In the genomic region with DNA sequence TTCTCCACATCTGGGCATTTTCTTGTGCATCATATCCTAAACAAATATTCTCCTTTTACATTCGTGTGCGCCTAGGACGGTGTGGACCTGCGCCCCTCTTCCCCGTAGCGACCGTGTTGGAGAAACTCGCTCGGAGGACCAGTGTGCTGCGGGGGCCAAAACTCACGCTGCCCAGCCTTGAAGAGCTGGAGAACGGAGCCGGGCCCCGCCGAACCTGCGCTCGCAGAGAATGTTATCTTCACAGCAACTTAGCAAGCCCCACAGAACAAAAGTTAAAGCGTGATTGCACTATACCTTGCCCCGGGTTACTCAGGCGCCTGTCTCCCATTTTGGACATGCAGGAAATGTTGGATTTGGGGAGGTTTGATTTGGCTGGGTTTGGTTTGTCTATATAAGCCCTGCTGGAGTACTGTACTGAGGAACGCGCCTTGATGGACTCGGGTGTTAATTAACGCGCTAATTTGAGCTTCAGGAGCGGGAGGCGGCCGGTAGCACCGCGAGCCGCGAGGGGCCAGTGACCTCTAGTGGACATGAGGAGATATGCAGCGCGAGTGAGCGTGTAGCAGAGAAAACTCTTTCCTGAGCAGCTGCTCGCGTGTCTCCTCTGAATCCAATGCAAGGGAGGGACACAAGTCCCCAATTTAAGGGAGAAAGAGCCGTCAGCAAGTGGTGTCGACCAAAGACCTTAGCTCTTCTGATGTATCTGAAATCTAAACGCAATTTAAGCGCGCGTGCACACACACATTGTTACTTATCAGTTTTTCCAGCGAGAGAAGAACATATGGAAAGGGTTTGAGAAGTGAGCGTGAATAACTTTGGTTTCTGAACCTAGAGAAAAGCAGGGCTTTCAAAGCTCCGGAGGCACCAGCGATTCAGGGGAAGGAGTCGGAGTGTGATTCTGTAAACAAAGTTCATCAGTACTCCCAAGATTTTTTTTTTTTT, we compare ENCODE assay signal across 8 cellular contexts.
DNase-seq lines count a peak whose midpoint lies in the region; ATAC-seq, FAIRE-seq and TF ChIP-seq lines count a peak whose summit lies in the region.

No MANE protein-coding gene starts in this region.

- H3K14ac ChIP-seq in H1 (ENCODE audit: insufficient read length), result no peak overlapping the region

- peak overlapping the region in 7 of 11 experiments; percentile 4 to 84 (median 35); a peak in 7 of 22 replicates for H3K4me2 ChIP-seq in BLaER1 treated with 17β-estradiol and CSF1 and Interleukin-3, amounts not matched to agents 10 nM and 100 nM
- peak overlapping the region; percentile 59 to 95 for H3K4me2 ChIP-seq in H1 (ENCODE audit: insufficient read depth in 1 of 2, low read depth in 2 of 2, low read length in 2 of 2)

- peaks cover 100% of the 10 kb centered on the region in 11 experiments for H3K27me3 ChIP-seq in BLaER1 treated with 17β-estradiol and CSF1 and Interleukin-3, amounts not matched to agents 10 nM and 100 nM
- H3K27me3 ChIP-seq in H1 (replicated peaks in 1 of 4; ENCODE audit: control insufficient read depth in 3 of 4, extremely low read depth in 1 of 4, insufficient read depth in 3 of 4, low read length in 3 of 4), result peaks cover 90 to 100% (median 96%) of the 10 kb centered on the region in 4 experiments

- H2AFZ ChIP-seq in H1 (ENCODE audit: low read length), result no peak overlapping the region

- CTCF ChIA-PET in H1 (lab: Charles Lee; ENCODE audit: partially characterized antibody), result interaction anchor here (0.5 to 6.1 kb wide), 58 partner anchors 10 to 1431 kb away, joined by 3 to 86 read pairs (median 4); no protein-coding TSS in a partner anchor

- no peak overlapping the region for H3K56ac ChIP-seq in H1 (replicated peaks; ENCODE audit: insufficient read length, low read depth, low read length)

- no peak overlapping the region for H2AK5ac ChIP-seq in H1 (ENCODE audit: low read depth, low read length)

- FAIRE-seq in H1 (lab: Jason Lieb, UNC), result peak; percentile 24

- no peak overlapping the region for H3K4ac ChIP-seq in H1 (replicated peaks; ENCODE audit: insufficient read length, low read depth, low read length)

- H3K27ac ChIP-seq in BLaER1 treated with 17β-estradiol and CSF1 and Interleukin-3, amounts not matched to agents 10 nM and 100 nM, result no peak overlapping the region
- no peak overlapping the region for H3K27ac ChIP-seq in H1 (ENCODE audit: low read depth, low read length)

- peaks cover 9 to 29% (median 14%) of the 10 kb centered on the region in 11 experiments; a peak in 17 of 22 replicates for H3K9me3 ChIP-seq in BLaER1 treated with 17β-estradiol and CSF1 and Interleukin-3, amounts not matched to agents 10 nM and 100 nM (replicated peaks in 1 of 11)
- no peaks in the 10 kb centered on the region; a peak in 1 of 4 replicates for H3K9me3 ChIP-seq in H1 (ENCODE audit: insufficient read depth in 2 of 2, low read depth in 1 of 2, low read length in 1 of 2)

- no peak overlapping the region for H4K5ac ChIP-seq in H1 (ENCODE audit: insufficient read length, low read depth, low read length)

- H3K79me1 ChIP-seq in H1 (ENCODE audit: low read depth, low read length), result no peaks in the 10 kb centered on the region

- H3K23ac ChIP-seq in H1 (ENCODE audit: insufficient read length), result no peak overlapping the region

- no peak overlapping the region for H4K8ac ChIP-seq in H1 (ENCODE audit: extremely low read depth, insufficient read depth, low read length)

- peaks cover 0 to 93% (median 73%) of the 10 kb centered on the region in 11 experiments; a peak in 17 of 22 replicates for H4K20me1 ChIP-seq in BLaER1 treated with 17β-estradiol and CSF1 and Interleukin-3, amounts not matched to agents 10 nM and 100 nM
- peaks cover 2 to 13% of the 10 kb centered on the region in 2 experiments for H4K20me1 ChIP-seq in H1 (replicated peaks in 1 of 2; ENCODE audit: control insufficient read depth in 1 of 2, insufficient read depth in 2 of 2, low read length in 2 of 2)

- H3K9ac ChIP-seq in BLaER1 treated with 17β-estradiol and CSF1 and Interleukin-3, amounts not matched to agents 10 nM and 100 nM, result no peak overlapping the region
- no peak overlapping the region for H3K9ac ChIP-seq in H1 (replicated peaks in 1 of 4; ENCODE audit: extremely low read depth in 1 of 4, low read depth in 3 of 4, low read length in 3 of 4)

- H3K18ac ChIP-seq in H1 (ENCODE audit: extremely low read depth, low read length), result no peak overlapping the region

- peak; percentile 79 to 95 (median 95) for TF ChIP-seq CTCF in H1 (IDR thresholded peaks at IDR 0.05; ENCODE audit: control extremely low read depth in 1 of 3, insufficient read depth in 1 of 3, low read depth in 1 of 3, low read length in 3 of 3)

- no peak for TF ChIP-seq EP300 in H1 (IDR thresholded peaks at IDR 0.05; ENCODE audit: borderline replicate concordance in 1 of 2, low read depth in 2 of 2, low read length in 2 of 2)

- peak overlapping the region; percentile 26; the same call in 1 of the 2 replicates for H2BK20ac ChIP-seq in H1 (ENCODE audit: low read length)

- ATAC-seq in GM19023 (IDR thresholded peaks at IDR 0.05; ENCODE audit: unreplicated experiment) (peak; percentile 90), HG03159 (IDR thresholded peaks at IDR 0.05; ENCODE audit: unreplicated experiment) (peak; percentile 78)

- H3K36me3 ChIP-seq in BLaER1 treated with 17β-estradiol and CSF1 and Interleukin-3, amounts not matched to agents 10 nM and 100 nM, result no peaks in the 10 kb centered on the region
- H3K36me3 ChIP-seq in H1 (ENCODE audit: control insufficient read depth in 2 of 4, insufficient read depth in 4 of 4, low read length in 3 of 4), result no peaks in the 10 kb centered on the region

- H4K91ac ChIP-seq in H1 (replicated peaks; ENCODE audit: insufficient read length, low read length), result no peak overlapping the region

- TF ChIP-seq POLR2A in H1 (IDR thresholded peaks at IDR 0.05; ENCODE audit: control extremely low read depth in 1 of 2, low read depth in 2 of 2, low read length in 2 of 2), result no peak

- DNase-seq in NCI-H748 treated with DMSO at 0.1 percent for 48 hours (lab: John Stamatoyannopoulos, UW), result peak; percentile 64
- peak; percentile 81 for DNase-seq in activated CD8-positive, alpha-beta memory T cell treated with anti-CD3 and anti-CD28 coated beads for 24 hours
- peak in 1 of 2 experiments; percentile 85 for DNase-seq in H1 (ENCODE audit: low read depth in 1 of 2, low spot score in 2 of 2)
- DNase-seq in midbrain (lab: John Stamatoyannopoulos, UW), result peak; percentile 90
- DNase-seq in stimulated activated CD8-positive, alpha-beta memory T cell treated with anti-CD3 and anti-CD28 coated beads, Interleukin-7, amount 100 ng/mL, for 24 hours (ENCODE audit: low read depth), result peak; percentile 41

- H3K4me3 ChIP-seq in BLaER1 treated with 17β-estradiol and CSF1 and Interleukin-3, amounts not matched to agents 10 nM and 100 nM, result peak overlapping the region in 4 of 10 experiments; percentile 16 to 36 (median 34); a peak in 7 of 20 replicates
- peak overlapping the region in 3 of 4 experiments; percentile 5 to 54 (median 7); a peak in 3 of 8 replicates for H3K4me3 ChIP-seq in H1 (ENCODE audit: extremely low read depth in 1 of 4, insufficient read depth in 2 of 4, low read depth in 3 of 4, low read length in 4 of 4)

- peaks cover 0 to 27% (median 0%) of the 10 kb centered on the region in 10 experiments; a peak in 5 of 20 replicates for H3K4me1 ChIP-seq in BLaER1 treated with 17β-estradiol and CSF1 and Interleukin-3, amounts not matched to agents 10 nM and 100 nM
- H3K4me1 ChIP-seq in H1 (replicated peaks in 1 of 4; ENCODE audit: control insufficient read depth in 3 of 4, insufficient read depth in 4 of 4, low read length in 3 of 4), result peaks cover 30 to 37% (median 34%) of the 10 kb centered on the region in 4 experiments

- H2BK15ac ChIP-seq in H1 (ENCODE audit: low read length), result 0 out of 2 replicates have a peak overlapping the region, but pooled peaks have one; percentile 53

- H2BK12ac ChIP-seq in H1 (ENCODE audit: low read depth, low read length), result peak overlapping the region; percentile 29; the same call in 1 of the 2 replicates

- H2BK120ac ChIP-seq in H1 (replicated peaks; ENCODE audit: low read depth, low read length), result no peak overlapping the region

- WGBS in H1 (ENCODE audit: extremely low coverage in 1 of 2, insufficient coverage in 1 of 2, insufficient read length in 1 of 2, insufficient replicate concordance in 2 of 2, low coverage in 1 of 2, low lambda C conversion rate in 2 of 2, missing lambda C conversion rate in 1 of 2), 2 experiments, result 3% methylated on average over 48 of the region's 48 CpGs; no CpG with 5 or more reads in 1 of the 2 experiments

- H2BK5ac ChIP-seq in H1 (ENCODE audit: low read depth, low read length), result no peak overlapping the region

- POLR2A ChIA-PET in H1 (lab: Charles Lee; ENCODE audit: partially characterized antibody), result interaction anchor here (1.1 to 2.9 kb wide), 5 partner anchors 10 to 24 kb away, joined by 4 to 13 read pairs (median 4); no protein-coding TSS in a partner anchor

- H3K23me2 ChIP-seq in H1 (ENCODE audit: low read depth, low read length), result peaks cover 5% of the 10 kb centered on the region; the same call in 1 of the 2 replicates

- peak; percentile 95 for TF ChIP-seq RAD21 in H1 (IDR thresholded peaks at IDR 0.05 in 1 of 2, conservative IDR thresholded peaks at IDR 0.05 in 1 of 2; ENCODE audit: low read depth in 2 of 2, low read length in 2 of 2)

- H3K79me2 ChIP-seq in H1 (ENCODE audit: control insufficient read depth in 1 of 2, insufficient read depth in 2 of 2, low read length in 2 of 2), result no peaks in the 10 kb centered on the region

TF ChIP-seq in H1, 55 proteins besides CTCF, POLR2A, EP300 and RAD21 (continues in another document):
- TF ChIP-seq TEAD4 (IDR thresholded peaks at IDR 0.05; ENCODE audit: low read depth, low read length), result peak; percentile 63
- TF ChIP-seq HDAC2 (IDR thresholded peaks at IDR 0.05; ENCODE audit: borderline replicate concordance in 1 of 2, low read depth in 2 of 2, low read length in 2 of 2), result no peak
- no peak for TF ChIP-seq SIX5 (IDR thresholded peaks at IDR 0.05; ENCODE audit: low read depth, low read length)
- TF ChIP-seq RFX5 (IDR thresholded peaks at IDR 0.05; ENCODE audit: borderline replicate concordance, low read depth, low read length), result no peak
- TF ChIP-seq SP1 (IDR thresholded peaks at IDR 0.05; ENCODE audit: low read depth, low read length), result no peak
- TF ChIP-seq BRCA1 (IDR thresholded peaks at IDR 0.05; ENCODE audit: low read depth, low read length), result no peak
- no peak for TF ChIP-seq KDM1A (IDR thresholded peaks at IDR 0.05; ENCODE audit: borderline replicate concordance, low read length)
- TF ChIP-seq CEBPB (IDR thresholded peaks at IDR 0.05; ENCODE audit: low read depth, low read length), result no peak
- peak; percentile 66 for TF ChIP-seq CTBP2 (IDR thresholded peaks at IDR 0.05; ENCODE audit: borderline replicate concordance, insufficient read depth, insufficient read length, low read length)
- no peak for TF ChIP-seq HDAC6 (IDR thresholded peaks at IDR 0.05; ENCODE audit: low read depth, low read length)
- TF ChIP-seq NRF1 (IDR thresholded peaks at IDR 0.05; ENCODE audit: low read depth, low read length), result no peak
- TF ChIP-seq TCF12 (IDR thresholded peaks at IDR 0.05; ENCODE audit: low read depth, low read length), result 0 out of 2 replicates have a peak, but pooled peaks have one; percentile 39
- peak; percentile 48; the same call in 1 of the 2 replicates for TF ChIP-seq CREB1 (IDR thresholded peaks at IDR 0.05)
- TF ChIP-seq SP4 (IDR thresholded peaks at IDR 0.05; ENCODE audit: low read length), result no peak
